Comparison of ENCODE assay signal across 18 cellular contexts in genomic region chr2:9168851-9169250, GRCh38. TPM values are rescaled to one million over a fixed set of nuclear protein-coding genes. Genes with fewer than 3 reads are reported as not detected.
DNase-seq lines count a peak whose midpoint lies in the region; ATAC-seq and TF ChIP-seq lines count a peak whose summit lies in the region.
"Had no signal": no experiment of that assay in that cellular context is flagged by ENCODE, and none has a peak within 500 bp of the region (broad histone marks: within the 10 kb centered on the region; RNA-seq: fewer than 3 reads in every experiment).

No MANE protein-coding gene starts in this region.

- H3K4me3 Mint-ChIP-seq in naive thymus-derived CD4-positive, alpha-beta T cell = no peak overlapping the region
- H3K4me3 Mint-ChIP-seq in activated CD4-positive, alpha-beta T cell treated with anti-CD3 and anti-CD28 coated beads, Interleukin-2, amount 10 ng/mL, durations not matched to agents 24 days and 14 days = no peak overlapping the region
- H3K4me3 Mint-ChIP-seq: activated T-helper 1 cell treated with anti-CD3 and anti-CD28 coated beads, Interleukin-12 subunit alpha, Interleukin-12 subunit beta, Interleukin-2, Interleukin-4 antibody, amounts not matched to agents 30 ng/mL and 10 ng/mL and 1 ng/mL, durations not matched to agents 14 hours and 24 hours and 36 hours had no signal

- H3K79me2 ChIP-seq in Loucy (ENCODE audit: insufficient read depth, low read length) = no peaks in the 10 kb centered on the region
- H3K79me2 ChIP-seq: hepatocyte had no signal

- POLR2A ChIA-PET in naive thymus-derived CD4-positive, alpha-beta T cell (lab: Charles Lee) = no interaction called here

- no peak for TF ChIP-seq POLR2A in esophagus muscularis mucosa (IDR thresholded peaks at IDR 0.05; ENCODE audit: low read depth)

- H2AFZ ChIP-seq in Loucy (ENCODE audit: low read length) = no peak overlapping the region
- H2AFZ ChIP-seq: hepatocyte had no signal

- H4K20me1 ChIP-seq in Loucy (ENCODE audit: insufficient read depth, low read length, poor library complexity, severe bottlenecking) = no peaks in the 10 kb centered on the region

- in situ Hi-C loops in astrocyte of the spinal cord (cut with HindIII; ENCODE audit: low sequenced_read_pairs) = no loop called here

- H3K4me1 Mint-ChIP-seq in naive thymus-derived CD4-positive, alpha-beta T cell = peaks cover 0 to 8% (median 0%) of the 10 kb centered on the region in 7 donors
- H3K4me1 Mint-ChIP-seq in activated CD4-positive, alpha-beta T cell treated with anti-CD3 and anti-CD28 coated beads, Interleukin-2, amount 10 ng/mL, durations not matched to agents 24 days and 14 days = no peaks in the 10 kb centered on the region
- H3K4me1 Mint-ChIP-seq: CD4-positive, CD25-positive, alpha-beta regulatory T cell had no signal

- H3K9me2 ChIP-seq in Loucy (replicated peaks; ENCODE audit: low read depth, low read length) = no peaks in the 10 kb centered on the region

- intact Hi-C loops in naive thymus-derived CD4-positive, alpha-beta T cell (cut with micrococcal nuclease) = no loop called here
- intact Hi-C loops in activated CD4-positive, alpha-beta T cell treated with anti-CD3 and anti-CD28 coated beads, Interleukin-2, amount 10 ng/mL, durations not matched to agents 24 days and 14 days (cut with micrococcal nuclease) = no loop called here
- intact Hi-C loops in esophagus muscularis mucosa (cut with DNase I) = no loop called here

- no peak for TF ChIP-seq EP300 in esophagus muscularis mucosa (IDR thresholded peaks at IDR 0.05)

- H3K27me3 Mint-ChIP-seq in naive thymus-derived CD4-positive, alpha-beta T cell = peaks cover 8 to 22% (median 17%) of the 10 kb centered on the region in 5 donors
- H3K27me3 Mint-ChIP-seq in activated CD4-positive, alpha-beta T cell treated with anti-CD3 and anti-CD28 coated beads, Interleukin-2, amount 10 ng/mL, durations not matched to agents 24 days and 14 days = peaks cover 17% of the 10 kb centered on the region

- H3K4me1 ChIP-seq in Loucy (ENCODE audit: insufficient read depth, low read length, poor library complexity, severe bottlenecking) (no peaks in the 10 kb centered on the region), esophagus muscularis mucosa (peaks cover 0 to 21% (median 8%) of the 10 kb centered on the region in 4 donors)
- no peaks in the 10 kb centered on the region for H3K4me1 ChIP-seq in naive thymus-derived CD4-positive, alpha-beta T cell (ENCODE audit: control insufficient read depth in 2 of 2, insufficient read depth in 2 of 2, low read length in 2 of 2)
- H3K4me1 ChIP-seq: adrenal gland had no signal

- H3K27me3 ChIP-seq in Loucy (ENCODE audit: insufficient read depth, low read length, poor library complexity, severe bottlenecking) = no peaks in the 10 kb centered on the region
- H3K27me3 ChIP-seq in naive thymus-derived CD4-positive, alpha-beta T cell (ENCODE audit: control insufficient read depth in 2 of 2, insufficient read depth in 2 of 2, low read length in 2 of 2) = no peaks in the 10 kb centered on the region
- no peaks in the 10 kb centered on the region for H3K27me3 ChIP-seq in esophagus muscularis mucosa
- H3K27me3 ChIP-seq: adrenal gland, hepatocyte, tibial nerve had no signal

- ATAC-seq in naive thymus-derived CD4-positive, alpha-beta T cell = peak; percentile 22
- ATAC-seq in GM19035 (IDR thresholded peaks at IDR 0.05; ENCODE audit: unreplicated experiment) = no peak

- H3K27ac Mint-ChIP-seq in naive thymus-derived CD4-positive, alpha-beta T cell = no peak overlapping the region
- no peak overlapping the region for H3K27ac Mint-ChIP-seq in activated CD4-positive, alpha-beta T cell treated with anti-CD3 and anti-CD28 coated beads, Interleukin-2, amount 10 ng/mL, durations not matched to agents 24 days and 14 days
- H3K27ac Mint-ChIP-seq: activated T-helper 1 cell treated with anti-CD3 and anti-CD28 coated beads, Interleukin-12 subunit alpha, Interleukin-12 subunit beta, Interleukin-2, Interleukin-4 antibody, amounts not matched to agents 30 ng/mL and 10 ng/mL and 1 ng/mL, durations not matched to agents 14 hours and 24 hours and 36 hours; CD4-positive, CD25-positive, alpha-beta regulatory T cell; naive B cell had no signal

- no peaks in the 10 kb centered on the region for H3F3A ChIP-seq in Loucy (ENCODE audit: low read depth)

- DNase-seq in GDM1 (lab: John Stamatoyannopoulos, UW) (peak; percentile 32), astrocyte of the spinal cord (ENCODE audit: low read depth, low spot score) (peak; percentile 42), esophagus muscularis mucosa (ENCODE audit: extremely low spot score) (no peak)
- no peak for DNase-seq in naive thymus-derived CD4-positive, alpha-beta T cell
- no peak for DNase-seq in activated CD4-positive, alpha-beta T cell treated with anti-CD3 and anti-CD28 coated beads, Interleukin-2, amount 10 ng/mL, durations not matched to agents 24 days and 14 days
- DNase-seq: activated CD4-positive, alpha-beta T cell treated with anti-CD3 and anti-CD28 coated beads, Interleukin-2, amount 50 U/mL, for 48 hours; adrenal gland; CD4-positive, CD25-positive, alpha-beta regulatory T cell; GOT3; naive B cell; NCI-H1694; NCI-H526; stimulated activated CD4-positive, alpha-beta T cell treated with anti-CD3 and anti-CD28 coated beads, Interleukin-4, amount 100 ng/mL, for 4 hours had no signal

- H3K27ac ChIP-seq in naive thymus-derived CD4-positive, alpha-beta T cell (ENCODE audit: low read depth, low read length) = no peak overlapping the region
- H3K27ac ChIP-seq in esophagus muscularis mucosa (replicated peaks in 1 of 4) = no peak overlapping the region
- H3K27ac ChIP-seq: adrenal gland, tibial nerve had no signal

- H3K9me3 Mint-ChIP-seq in naive thymus-derived CD4-positive, alpha-beta T cell = peaks cover 0 to 1% (median 0%) of the 10 kb centered on the region in 11 donors
- H3K9me3 Mint-ChIP-seq in activated CD4-positive, alpha-beta T cell treated with anti-CD3 and anti-CD28 coated beads, Interleukin-2, amount 10 ng/mL, durations not matched to agents 24 days and 14 days = no peaks in the 10 kb centered on the region
- H3K9me3 Mint-ChIP-seq: activated T-helper 1 cell treated with anti-CD3 and anti-CD28 coated beads, Interleukin-12 subunit alpha, Interleukin-12 subunit beta, Interleukin-2, Interleukin-4 antibody, amounts not matched to agents 30 ng/mL and 10 ng/mL and 1 ng/mL, durations not matched to agents 14 hours and 24 hours and 36 hours; CD4-positive, CD25-positive, alpha-beta regulatory T cell; naive B cell had no signal

- H3K4me3 ChIP-seq in Loucy (ENCODE audit: low read length, poor library complexity, severe bottlenecking) (no peak overlapping the region), astrocyte of the spinal cord (ENCODE audit: low read depth, low read length) (no peak overlapping the region), esophagus muscularis mucosa (no peak overlapping the region)
- no peak overlapping the region for H3K4me3 ChIP-seq in naive thymus-derived CD4-positive, alpha-beta T cell (ENCODE audit: low read length)
- H3K4me3 ChIP-seq: adrenal gland, hepatocyte, tibial nerve had no signal

- 0 out of 2 replicates have a peak, but pooled peaks have one; percentile 18 for TF ChIP-seq CTCF in Loucy (conservative IDR thresholded peaks at IDR 0.05; ENCODE audit: low read length)
- no peak for TF ChIP-seq CTCF in astrocyte of the spinal cord (IDR thresholded peaks at IDR 0.05; ENCODE audit: low read depth, low read length)
- TF ChIP-seq CTCF in esophagus muscularis mucosa (IDR thresholded peaks at IDR 0.05) = no peak

- H3K36me3 ChIP-seq in Loucy (ENCODE audit: insufficient read depth, low read length) = no peaks in the 10 kb centered on the region
- H3K36me3 ChIP-seq in naive thymus-derived CD4-positive, alpha-beta T cell (ENCODE audit: control insufficient read depth in 2 of 3, insufficient read depth in 3 of 3, low read length in 3 of 3) = no peaks in the 10 kb centered on the region
- no peaks in the 10 kb centered on the region for H3K36me3 ChIP-seq in esophagus muscularis mucosa
- H3K36me3 ChIP-seq: adrenal gland, tibial nerve had no signal

- H3K9ac ChIP-seq in Loucy (ENCODE audit: low read depth, low read length, poor library complexity, severe bottlenecking) = no peak overlapping the region

- H3K9me3 ChIP-seq in Loucy (ENCODE audit: insufficient read depth, low read depth, low read length) = no peaks in the 10 kb centered on the region
- H3K9me3 ChIP-seq in naive thymus-derived CD4-positive, alpha-beta T cell (ENCODE audit: control insufficient read depth in 2 of 3, low read length in 3 of 3) = no peaks in the 10 kb centered on the region
- H3K9me3 ChIP-seq in esophagus muscularis mucosa = no peaks in the 10 kb centered on the region
- H3K9me3 ChIP-seq: adrenal gland, tibial nerve had no signal

- 100% methylated on average over 4 of the region's 4 CpGs for WGBS in esophagus muscularis mucosa

- CTCF ChIA-PET in naive thymus-derived CD4-positive, alpha-beta T cell (lab: Charles Lee) = no interaction called here

- no peaks in the 10 kb centered on the region for H3K36me3 Mint-ChIP-seq in naive thymus-derived CD4-positive, alpha-beta T cell
- H3K36me3 Mint-ChIP-seq in activated CD4-positive, alpha-beta T cell treated with anti-CD3 and anti-CD28 coated beads, Interleukin-2, amount 10 ng/mL, durations not matched to agents 24 days and 14 days (ENCODE audit: low read depth) = no peaks in the 10 kb centered on the region
- H3K36me3 Mint-ChIP-seq: CD4-positive, CD25-positive, alpha-beta regulatory T cell; naive B cell had no signal

- H3K4me2 ChIP-seq in Loucy (ENCODE audit: low read depth, low read length, poor library complexity, severe bottlenecking) = no peak overlapping the region

RNA-seq across cellular contexts. Expression of gene ASAP2, which starts 37.8 kb away (rescaled TPM):
- 1 to 10 TPM in 1 of 5 experiments, under 1 TPM in 2, not detected in 2; 0.10 to 1.2 (median 0.45) TPM for total RNA-seq in naive thymus-derived CD4-positive, alpha-beta T cell
- polyA plus RNA-seq in naive thymus-derived CD4-positive, alpha-beta T cell = not detected
- 0.40 and 0.83 TPM in 2 replicates for total RNA-seq in activated CD4-positive, alpha-beta T cell treated with anti-CD3 and anti-CD28 coated beads, Interleukin-2, amount 10 ng/mL, durations not matched to agents 24 days and 14 days
- total RNA-seq in esophagus muscularis mucosa = 10 to 100 TPM; 18.7 to 24.0 (median 21.3) TPM
- polyA plus RNA-seq: CD4-positive, CD25-positive, alpha-beta regulatory T cell had no signal

Comparison
In these comparisons a context has a peak if more than half of its experiments do, and no peak if none do; other contexts are left out.
1. DNase-seq: peak in GDM1 (single experiment) and astrocyte of the spinal cord (single experiment); none in naive thymus-derived CD4-positive, alpha-beta T cell (0 of 9), activated CD4-positive, alpha-beta T cell treated with anti-CD3 and anti-CD28 coated beads, Interleukin-2, amount 10 ng/mL, durations not matched to agents 24 days and 14 days (single experiment) and esophagus muscularis mucosa (single experiment).
2. RNA of gene ASAP2, which starts 37.8 kb away (total RNA-seq): 18.7 to 24.0 TPM in esophagus muscularis mucosa; 0.40 to 0.83 TPM in activated CD4-positive, alpha-beta T cell treated with anti-CD3 and anti-CD28 coated beads, Interleukin-2, amount 10 ng/mL, durations not matched to agents 24 days and 14 days and 0.10 to 1.2 TPM in naive thymus-derived CD4-positive, alpha-beta T cell; every median in the first group is over 4 times any median in the second.